Comparison of ENCODE assay signal across 1 cellular context in the genomic region with DNA sequence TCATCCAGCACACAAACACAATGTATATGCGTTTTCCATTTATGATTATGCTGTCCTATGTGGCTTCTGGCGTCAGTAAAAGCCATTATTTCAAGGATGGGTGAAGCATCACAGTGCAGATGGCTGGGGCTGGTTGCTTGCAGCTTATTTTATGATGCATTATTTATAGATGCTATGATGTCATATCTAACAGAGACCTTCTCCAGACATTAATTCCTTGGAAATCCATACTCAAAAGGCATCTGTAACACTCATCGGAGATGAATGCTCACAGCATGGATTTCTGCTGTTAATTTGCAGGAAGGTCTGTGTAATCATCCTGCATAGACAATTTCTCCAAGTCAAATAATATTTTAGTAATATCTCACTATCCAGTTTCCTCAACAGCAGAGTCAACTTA.
TF ChIP-seq lines count a peak whose summit lies in the region.

No MANE protein-coding gene starts in this region.

TF ChIP-seq in IMR-90, 13 proteins besides CTCF, POLR2A, EP300 and RAD21 (continued from another document):
- TF ChIP-seq BHLHE40 (IDR thresholded peaks at IDR 0.05; ENCODE audit: low read depth, low read length) (no peak), ELK1 (IDR thresholded peaks at IDR 0.05; ENCODE audit: borderline replicate concordance, low read depth, low read length) (no peak), RCOR1 (IDR thresholded peaks at IDR 0.05; ENCODE audit: insufficient replicate concordance, low read length) (no peak), MAFK (IDR thresholded peaks at IDR 0.05; ENCODE audit: low read depth, low read length) (no peak)
